In the genomic region with DNA sequence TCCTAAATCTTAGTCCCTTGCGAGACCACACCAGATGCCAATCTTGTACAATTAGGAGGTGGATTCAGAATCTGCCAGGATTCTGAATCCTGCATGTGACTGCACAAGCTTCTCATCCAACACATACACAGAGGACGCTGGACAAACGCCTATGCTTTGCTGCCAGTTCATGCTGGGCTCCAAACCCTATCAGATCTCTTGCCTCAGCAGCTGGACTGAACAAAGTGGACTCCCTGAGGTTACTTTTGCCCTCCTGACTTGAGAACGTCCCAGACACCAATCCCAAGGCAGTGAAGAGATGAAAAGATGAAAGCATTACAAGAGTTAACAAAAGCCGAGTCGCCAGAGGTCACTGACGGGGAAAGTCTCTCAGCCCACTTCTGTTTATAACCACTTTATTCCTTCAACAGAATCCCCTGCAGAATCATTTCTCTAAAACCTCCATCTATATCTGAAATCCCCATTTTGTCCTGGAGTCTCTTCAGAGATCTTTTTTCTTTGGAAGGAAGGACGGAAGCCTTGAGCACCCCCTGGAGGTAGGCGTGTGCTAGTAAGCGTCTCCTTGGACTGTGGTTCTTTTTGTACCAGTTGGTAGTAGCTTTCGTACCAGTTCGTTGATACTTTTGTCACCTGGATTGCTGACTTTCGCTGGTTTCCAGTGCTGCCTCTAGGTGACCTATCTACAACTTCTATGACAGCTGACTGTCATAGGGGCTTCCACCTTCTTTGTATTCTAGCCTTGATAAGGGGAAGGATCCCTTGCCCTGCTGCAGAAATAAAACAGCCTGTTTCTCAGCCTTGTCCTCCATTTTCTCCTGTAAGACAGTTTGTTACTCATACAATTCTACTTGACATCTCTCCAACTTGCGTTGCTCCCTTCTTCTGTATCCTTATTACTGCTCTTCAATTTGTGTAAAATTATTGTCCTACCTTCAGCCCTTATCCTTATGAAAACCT, we compare ENCODE assay signal across 8 cellular contexts. TPM values are rescaled to one million over a fixed set of nuclear protein-coding genes. Genes with fewer than 3 reads are reported as not detected.
DNase-seq lines count a peak whose midpoint lies in the region; ATAC-seq, FAIRE-seq and TF ChIP-seq lines count a peak whose summit lies in the region.

No MANE protein-coding gene starts in this region.

- no peaks in the 10 kb centered on the region for H3K36me3 Mint-ChIP-seq in activated CD4-positive, alpha-beta memory T cell treated with anti-CD3 and anti-CD28 coated beads, Interleukin-2, amount 10 ng/mL, durations not matched to agents 7 days and 5 days (ENCODE audit: low read depth)

- H3K4me2 ChIP-seq in endothelial cell of umbilical vein (ENCODE audit: insufficient read depth, low read length) = peak overlapping the region; percentile 45

- peak; percentile 96 for TF ChIP-seq CTCF in BJ (IDR thresholded peaks at IDR 0.05; ENCODE audit: insufficient read depth, low read depth, low read length)
- peak; percentile 86 to 91 for TF ChIP-seq CTCF in endothelial cell of umbilical vein (IDR thresholded peaks at IDR 0.05; ENCODE audit: extremely low read depth in 1 of 2, insufficient read depth in 1 of 2, low read depth in 1 of 2, low read length in 2 of 2)

- H3K27ac ChIP-seq in endothelial cell of umbilical vein (ENCODE audit: insufficient read depth, low read depth, low read length) (no peak overlapping the region), muscle layer of duodenum (ENCODE audit: low read length) (no peak overlapping the region)

- POLR2A ChIA-PET in BJ (lab: Charles Lee) = no interaction called here
- POLR2A ChIA-PET in activated CD4-positive, alpha-beta memory T cell treated with anti-CD3 and anti-CD28 coated beads, Interleukin-2, amount 10 ng/mL, durations not matched to agents 7 days and 5 days (lab: Charles Lee) = interaction anchor here (0.5 to 1.7 kb wide), 9 partner anchors 13 to 553 kb away, joined by 3 to 6 read pairs (median 3); partner anchors contain the start of gene CREBZF
- POLR2A ChIA-PET in endothelial cell of umbilical vein (lab: Charles Lee) = interaction anchor here (1.0 kb wide), 1 partner anchor 149 kb away, joined by 3 read pairs; no protein-coding TSS in a partner anchor

- TF ChIP-seq POLR2A in endothelial cell of umbilical vein (IDR thresholded peaks at IDR 0.05; ENCODE audit: low read depth, low read length) = no peak

- H3K4me3 ChIP-seq in BJ (ENCODE audit: low read depth, low read length) (no peak overlapping the region), endothelial cell of umbilical vein (replicated peaks in 1 of 3; ENCODE audit: insufficient read depth in 1 of 3, low read depth in 1 of 3, low read length in 3 of 3) (peak overlapping the region in 1 of 3 experiments; percentile 3), muscle layer of duodenum (ENCODE audit: low read depth in 1 of 2, low read length in 2 of 2) (peak overlapping the region; percentile 50 to 58)

- DNase-seq in BJ (ENCODE audit: low read depth) (no peak), GM19239 (ENCODE audit: insufficient read length, low spot score) (no peak), NCI-H774 (lab: John Stamatoyannopoulos, UW) (peak; percentile 67), endothelial cell of umbilical vein (ENCODE audit: low read depth, low spot score) (peak; percentile 82)
- peak; percentile 73 for DNase-seq in activated CD4-positive, alpha-beta memory T cell treated with anti-CD3 and anti-CD28 coated beads, Interleukin-2, amount 10 ng/mL, durations not matched to agents 7 days and 5 days
- peak; percentile 21 to 35 for DNase-seq in stimulated activated CD8-positive, alpha-beta memory T cell treated with anti-CD3 and anti-CD28 coated beads, Interleukin-7, amount 100 ng/mL, for 4 hours (ENCODE audit: low read depth in 2 of 2)

- H3K27me3 ChIP-seq in BJ (ENCODE audit: control insufficient read depth, insufficient read depth, low read length) = no peaks in the 10 kb centered on the region
- peaks cover 1 to 12% of the 10 kb centered on the region in 2 experiments for H3K27me3 ChIP-seq in endothelial cell of umbilical vein (ENCODE audit: control insufficient read depth in 2 of 2, insufficient read depth in 2 of 2, low read length in 2 of 2)
- no peaks in the 10 kb centered on the region for H3K27me3 ChIP-seq in muscle layer of duodenum (ENCODE audit: low read depth, low read length)

- dilution Hi-C loops in endothelial cell of umbilical vein (cut with MboI; ENCODE audit: extremely low pct_ligation_motif_present, low sequenced_read_pairs) = loop anchor here (25.0 kb wide), 1 partner anchor 181 kb away; no protein-coding TSS in a partner anchor

- H3K36me3 ChIP-seq in BJ (ENCODE audit: control insufficient read depth, insufficient read depth, low read length) (no peaks in the 10 kb centered on the region), endothelial cell of umbilical vein (ENCODE audit: control insufficient read depth in 2 of 2, extremely low read depth in 1 of 2, insufficient read depth in 2 of 2, low read length in 2 of 2) (no peaks in the 10 kb centered on the region), muscle layer of duodenum (ENCODE audit: control insufficient read depth in 1 of 2, insufficient read depth in 2 of 2, low read length in 2 of 2) (no peaks in the 10 kb centered on the region)

- H3K9me3 Mint-ChIP-seq in activated CD4-positive, alpha-beta memory T cell treated with anti-CD3 and anti-CD28 coated beads, Interleukin-2, amount 10 ng/mL, durations not matched to agents 7 days and 5 days = no peaks in the 10 kb centered on the region

- FAIRE-seq in GM19239 (lab: Jason Lieb, UNC) (peak; percentile 96), endothelial cell of umbilical vein (lab: Jason Lieb, UNC) (peak; percentile 88)

- no peak overlapping the region for H3K9ac ChIP-seq in endothelial cell of umbilical vein (replicated peaks; ENCODE audit: extremely low read depth, insufficient read depth, low read length)

- CTCF ChIA-PET in BJ (lab: Yijun Ruan, JAX) (interaction anchor here (0.6 to 3.6 kb wide), 21 partner anchors 11 to 555 kb away, joined by 3 to 22 read pairs (median 3); partner anchors contain the start of gene CCDC83), endothelial cell of umbilical vein (lab: Charles Lee) (interaction anchor here (0.6 to 3.9 kb wide), 43 partner anchors 11 to 363 kb away, joined by 3 to 70 read pairs (median 4); partner anchors contain the start of genes CCDC83, HIKESHI and PICALM)
- CTCF ChIA-PET in activated CD4-positive, alpha-beta memory T cell treated with anti-CD3 and anti-CD28 coated beads, Interleukin-2, amount 10 ng/mL, durations not matched to agents 7 days and 5 days (lab: Charles Lee) = interaction anchor here (0.5 to 3.5 kb wide), 34 partner anchors 9 to 363 kb away, joined by 3 to 26 read pairs (median 4); partner anchors contain the start of genes CCDC83 and PICALM

- peaks cover 51% of the 10 kb centered on the region for H3K4me1 Mint-ChIP-seq in activated CD4-positive, alpha-beta memory T cell treated with anti-CD3 and anti-CD28 coated beads, Interleukin-2, amount 10 ng/mL, durations not matched to agents 7 days and 5 days

- H3K27ac Mint-ChIP-seq in activated CD4-positive, alpha-beta memory T cell treated with anti-CD3 and anti-CD28 coated beads, Interleukin-2, amount 10 ng/mL, durations not matched to agents 7 days and 5 days = peak overlapping the region; percentile 37

- no peaks in the 10 kb centered on the region for H3K27me3 Mint-ChIP-seq in activated CD4-positive, alpha-beta memory T cell treated with anti-CD3 and anti-CD28 coated beads, Interleukin-2, amount 10 ng/mL, durations not matched to agents 7 days and 5 days

- H3K4me1 ChIP-seq in endothelial cell of umbilical vein (ENCODE audit: control insufficient read depth, extremely low read depth, insufficient read depth, low read length) = no peaks in the 10 kb centered on the region
- H3K4me1 ChIP-seq in muscle layer of duodenum (ENCODE audit: control insufficient read depth in 1 of 2, insufficient read depth in 2 of 2, low read length in 2 of 2) = peaks cover 0 to 4% of the 10 kb centered on the region in 2 donors

- H3K9me3 ChIP-seq in endothelial cell of umbilical vein (replicated peaks; ENCODE audit: control insufficient read depth, insufficient read depth, low read length) (no peaks in the 10 kb centered on the region), muscle layer of duodenum (ENCODE audit: control insufficient read depth in 1 of 2, low read length in 2 of 2) (no peaks in the 10 kb centered on the region)

- peak overlapping the region; percentile 70 for H3K4me3 Mint-ChIP-seq in activated CD4-positive, alpha-beta memory T cell treated with anti-CD3 and anti-CD28 coated beads, Interleukin-2, amount 10 ng/mL, durations not matched to agents 7 days and 5 days

- intact Hi-C loops in endothelial cell of umbilical vein (cut with micrococcal nuclease) = loop anchor here (1.0 to 10.0 kb wide), 5 partner anchors 149 to 624 kb away; partner anchors contain the start of genes CCDC83 and PICALM

- no peaks in the 10 kb centered on the region for H4K20me1 ChIP-seq in endothelial cell of umbilical vein (replicated peaks; ENCODE audit: control insufficient read depth, extremely low read depth, insufficient read depth, low read length)

- ATAC-seq in HG03442 (IDR thresholded peaks at IDR 0.05; ENCODE audit: unreplicated experiment) = peak; percentile 35

- no TSS peak for BruUV-seq in endothelial cell of umbilical vein (replicated peaks; lab: Mats Ljungman, UMichigan)

- H3K9me1 ChIP-seq in endothelial cell of umbilical vein (replicated peaks; ENCODE audit: control insufficient read depth, extremely low read depth, insufficient read depth, low read length) = no peaks in the 10 kb centered on the region

- no peaks in the 10 kb centered on the region for H3K79me2 ChIP-seq in endothelial cell of umbilical vein (ENCODE audit: control insufficient read depth, insufficient read depth, low read length)

- peak overlapping the region; percentile 85 for H2AFZ ChIP-seq in endothelial cell of umbilical vein (ENCODE audit: low read depth, low read length)

TF ChIP-seq in endothelial cell of umbilical vein, 7 proteins besides CTCF, POLR2A, EP300 and RAD21 (continues in another document):
- no peak for TF ChIP-seq GATA2 (IDR thresholded peaks at IDR 0.05; ENCODE audit: insufficient read depth, insufficient read length, low read depth, low read length)
- TF ChIP-seq JUN (IDR thresholded peaks at IDR 0.05; ENCODE audit: borderline replicate concordance, insufficient read depth, insufficient read length, low read depth) = no peak

RNA-seq across cellular contexts. Expression of gene EED, which starts 26.1 kb away (rescaled TPM):
- 5.7 and 11.3 TPM in 2 replicates for polyA plus RNA-seq in BJ (2011; rRNA removed)
- polyA minus RNA-seq in BJ (2011; rRNA and poly(A)+ RNA removed) = 7.9 and 9.3 TPM in 2 replicates
- 10 to 100 TPM; 63.9 to 66.9 TPM for total RNA-seq in activated CD4-positive, alpha-beta memory T cell treated with anti-CD3 and anti-CD28 coated beads, Interleukin-2, amount 10 ng/mL, durations not matched to agents 7 days and 5 days
- total RNA-seq in endothelial cell of umbilical vein = 21.8 and 22.7 TPM in 2 replicates
- 7.1 and 9.4 TPM in 2 replicates for polyA plus RNA-seq in endothelial cell of umbilical vein
- 8.7 and 8.8 TPM in 2 replicates for polyA plus RNA-seq in endothelial cell of umbilical vein (2011; cell fraction: cytosol; rRNA removed)
- 28.8 and 41.1 TPM in 2 replicates for polyA plus RNA-seq in endothelial cell of umbilical vein (2011; cell fraction: nucleus; rRNA removed)
- polyA plus RNA-seq in endothelial cell of umbilical vein (2012) = 21.3 and 25.7 TPM in 2 replicates
- 11.4 and 13.3 TPM in 2 replicates for polyA minus RNA-seq in endothelial cell of umbilical vein
- 19.8 TPM for polyA minus RNA-seq in endothelial cell of umbilical vein (2011; cell fraction: cytosol; rRNA and poly(A)+ RNA removed)
- 28.9 and 40.7 TPM in 2 replicates for polyA minus RNA-seq in endothelial cell of umbilical vein (2011; cell fraction: nucleus; rRNA and poly(A)+ RNA removed)

Comparison
In these comparisons a context has a peak if more than half of its experiments do, and no peak if none do; other contexts are left out.
1. DNase-seq: peak in NCI-H774 (single experiment), activated CD4-positive, alpha-beta memory T cell treated with anti-CD3 and anti-CD28 coated beads, Interleukin-2, amount 10 ng/mL, durations not matched to agents 7 days and 5 days (single experiment), endothelial cell of umbilical vein (single experiment) and stimulated activated CD8-positive, alpha-beta memory T cell treated with anti-CD3 and anti-CD28 coated beads, Interleukin-7, amount 100 ng/mL, for 4 hours (2 of 2); none in BJ (single experiment) and GM19239 (single experiment).